Comparison of ENCODE assay signal across 10 cellular contexts in genomic region chr16:77043076-77043475, GRCh38.
DNase-seq lines count a peak whose midpoint lies in the region; ATAC-seq and TF ChIP-seq lines count a peak whose summit lies in the region.
"Had no signal": no experiment of that assay in that cellular context is flagged by ENCODE, and none has a peak within 500 bp of the region (broad histone marks: within the 10 kb centered on the region; RNA-seq: fewer than 3 reads in every experiment).

No MANE protein-coding gene starts in this region.

- TF ChIP-seq POLR2A in body of pancreas (IDR thresholded peaks at IDR 0.05), result no peak

- H3K4me1 ChIP-seq in body of pancreas (no peaks in the 10 kb centered on the region), psoas muscle (no peaks in the 10 kb centered on the region)

- DNase-seq in NCI-H2029 (lab: John Stamatoyannopoulos, UW), result peak; percentile 2
- DNase-seq in NCI-H2029 treated with DMSO at 0.1 percent for 48 hours (lab: John Stamatoyannopoulos, UW), result no peak
- peak; percentile 31 for DNase-seq in NCI-H460 (ENCODE audit: extremely low read depth, low read depth)
- DNase-seq in body of pancreas, result peak in 1 of 4 donors; percentile 13
- no peak for DNase-seq in psoas muscle
- DNase-seq in MV-4-11 (lab: John Stamatoyannopoulos, UW), result no peak
- no peak for DNase-seq in activated T-cell treated with anti-CD3 and anti-CD28 coated beads for 4 hours
- no peak for DNase-seq in NK-92 treated with Interleukin-12 subunit alpha and Interleukin-12 subunit beta, amount 100 ng/mL, for 24 hours (lab: John Stamatoyannopoulos, UW)
- DNase-seq: IMR-90; stimulated activated naive CD4-positive, alpha-beta T cell had no signal

- H3K27me3 ChIP-seq in body of pancreas, result no peaks in the 10 kb centered on the region
- H3K27me3 ChIP-seq in psoas muscle (ENCODE audit: insufficient read depth in 3 of 3, low read length in 2 of 3), result no peaks in the 10 kb centered on the region

- H3K4me3 ChIP-seq in body of pancreas, result no peak overlapping the region
- H3K4me3 ChIP-seq in psoas muscle, result no peak overlapping the region

- H3K36me3 ChIP-seq in body of pancreas (replicated peaks in 1 of 2; ENCODE audit: insufficient read depth in 1 of 2, low read depth in 2 of 2), result no peaks in the 10 kb centered on the region
- no peaks in the 10 kb centered on the region for H3K36me3 ChIP-seq in psoas muscle (ENCODE audit: insufficient read depth in 1 of 2, low read depth in 1 of 2)

- intact Hi-C loops in body of pancreas (cut with DNase I) (no loop called here), psoas muscle (cut with DNase I) (no loop called here)

- WGBS in body of pancreas, 2 donors, result 73 to 85% methylated on average over 1 of the region's 1 CpG
- WGBS in psoas muscle, 3 donors, result 88 to 94% (median 92%) methylated on average over 1 of the region's 1 CpG

- no peak for ATAC-seq in body of pancreas
- ATAC-seq in psoas muscle, result no peak

- H3K27ac ChIP-seq in body of pancreas, result no peak overlapping the region
- no peak overlapping the region for H3K27ac ChIP-seq in psoas muscle

- TF ChIP-seq CTCF in body of pancreas (IDR thresholded peaks at IDR 0.05) (peak in 6 of 7 experiments; percentile 9 to 57 (median 44)), psoas muscle (IDR thresholded peaks at IDR 0.05) (peak; percentile 31)

- H3K9me3 ChIP-seq in body of pancreas, result no peaks in the 10 kb centered on the region
- no peaks in the 10 kb centered on the region for H3K9me3 ChIP-seq in psoas muscle

Comparison
In these comparisons a context has a peak if more than half of its experiments do, and no peak if none do; other contexts are left out.
1. DNase-seq: peak in NCI-H2029 (single experiment) and NCI-H460 (single experiment); none in NCI-H2029 treated with DMSO at 0.1 percent for 48 hours (single experiment), psoas muscle (0 of 2), MV-4-11 (single experiment), activated T-cell treated with anti-CD3 and anti-CD28 coated beads for 4 hours (single experiment) and NK-92 treated with Interleukin-12 subunit alpha and Interleukin-12 subunit beta, amount 100 ng/mL, for 24 hours (single experiment).